Comparison of ENCODE assay signal across 8 cellular contexts in the genomic region with DNA sequence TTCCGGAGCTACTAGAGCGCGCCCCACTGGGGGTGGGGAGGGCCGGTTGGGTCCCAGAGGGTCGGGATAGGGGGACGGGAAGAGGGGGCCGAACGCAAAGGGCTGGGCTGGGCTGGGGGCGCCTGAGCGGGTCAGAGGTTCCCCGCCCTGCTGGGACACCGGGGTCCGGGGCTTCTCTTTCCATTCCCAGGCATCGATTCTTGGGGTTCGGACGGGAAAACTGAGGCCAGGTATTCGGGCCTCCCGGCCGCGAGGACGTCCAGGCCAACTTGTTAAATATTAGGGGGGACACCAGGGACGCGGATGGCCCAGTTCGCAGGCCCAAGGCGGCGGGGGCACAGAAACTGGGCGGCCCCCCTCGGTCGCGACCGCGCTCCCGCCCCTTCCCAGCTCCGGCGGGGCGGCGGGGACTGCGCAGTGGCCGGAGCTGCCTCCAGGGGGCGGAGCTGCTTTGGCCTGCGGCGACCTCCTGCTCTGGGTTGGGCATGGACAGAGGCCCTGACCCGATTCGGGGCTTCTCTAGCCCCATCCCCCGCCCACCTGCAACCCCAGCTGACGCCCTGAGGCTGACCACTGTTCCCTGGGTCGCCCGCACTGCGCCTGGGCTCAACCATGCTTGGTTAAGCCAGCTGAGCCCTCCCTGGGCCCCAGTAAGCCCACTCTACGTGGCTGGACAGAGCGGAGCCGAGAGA. TPM values are rescaled to one million over a fixed set of nuclear protein-coding genes. Genes with fewer than 3 reads are reported as not detected.
DNase-seq lines count a peak whose midpoint lies in the region; ATAC-seq and TF ChIP-seq lines count a peak whose summit lies in the region.

No MANE protein-coding gene starts in this region.

- H4K20me1 ChIP-seq in BLaER1, result peaks cover 29% of the 10 kb centered on the region

- ATAC-seq in GM18907 (IDR thresholded peaks at IDR 0.05; ENCODE audit: unreplicated experiment), result peak; percentile 37
- no peak for ATAC-seq in central memory CD8-positive, alpha-beta T cell (replicated peaks; ENCODE audit: extremely low read depth, poor library complexity, severe bottlenecking)
- ATAC-seq in HG03378 (IDR thresholded peaks at IDR 0.05; ENCODE audit: unreplicated experiment), result no peak

- H3K9me3 ChIP-seq in BLaER1, result no peaks in the 10 kb centered on the region
- no peaks in the 10 kb centered on the region for H3K9me3 ChIP-seq in HUES6 (ENCODE audit: control insufficient read depth, insufficient read depth, low read depth, low read length)

- H3K4me3 ChIP-seq in BLaER1 (peak overlapping the region; percentile 96), HUES6 (ENCODE audit: low read depth, low read length) (peak overlapping the region; percentile 74), kidney epithelial cell (ENCODE audit: low read depth, low read length) (peak overlapping the region; percentile 83)

- peak overlapping the region; percentile 67 for H3K4me3 Mint-ChIP-seq in central memory CD8-positive, alpha-beta T cell

- no peaks in the 10 kb centered on the region for H3K9me3 Mint-ChIP-seq in central memory CD8-positive, alpha-beta T cell

- H3K27me3 Mint-ChIP-seq in central memory CD8-positive, alpha-beta T cell, result no peaks in the 10 kb centered on the region

- H3K9ac ChIP-seq in BLaER1 (peak overlapping the region; percentile 96), HUES6 (ENCODE audit: low read length) (peak overlapping the region; percentile 93)

- H3K27ac ChIP-seq in BLaER1 (peak overlapping the region; percentile 98), HUES6 (ENCODE audit: low read depth, low read length) (peak overlapping the region; percentile 99)

- no peaks in the 10 kb centered on the region for H3K36me3 ChIP-seq in BLaER1
- no peaks in the 10 kb centered on the region for H3K36me3 ChIP-seq in HUES6 (ENCODE audit: control insufficient read depth, insufficient read depth, low read length)
- H3K36me3 ChIP-seq in kidney epithelial cell (ENCODE audit: control insufficient read depth, insufficient read depth, low read length), result no peaks in the 10 kb centered on the region

- peak; percentile 57 for DNase-seq in T1000 (lab: John Stamatoyannopoulos, UW)
- DNase-seq in central memory CD8-positive, alpha-beta T cell (ENCODE audit: low spot score in 2 of 2), result no peak
- DNase-seq in kidney epithelial cell (ENCODE audit: low read depth), result no peak
- peak; percentile 58 for DNase-seq in stimulated activated CD4-positive, alpha-beta T cell treated with anti-CD3 and anti-CD28 coated beads, Interleukin-1b, Interleukin-23, amount 100 ng/mL, for 48 hours

- peak; percentile 58 for TF ChIP-seq CTCF in kidney epithelial cell (IDR thresholded peaks at IDR 0.05; ENCODE audit: insufficient read depth, low read length, poor library complexity, severe bottlenecking)

- H3K4me1 ChIP-seq in BLaER1, result peaks cover 41% of the 10 kb centered on the region
- peaks cover 24% of the 10 kb centered on the region for H3K4me1 ChIP-seq in HUES6 (ENCODE audit: control insufficient read depth, insufficient read depth, low read length)

- H3K27ac Mint-ChIP-seq in central memory CD8-positive, alpha-beta T cell (ENCODE audit: low read depth), result peak overlapping the region; percentile 16

- H3K36me3 Mint-ChIP-seq in central memory CD8-positive, alpha-beta T cell (ENCODE audit: insufficient read depth), result peaks cover 14% of the 10 kb centered on the region

- no peaks in the 10 kb centered on the region for H3K27me3 ChIP-seq in BLaER1
- peaks cover 23% of the 10 kb centered on the region for H3K27me3 ChIP-seq in HUES6 (ENCODE audit: control insufficient read depth, insufficient read depth, low read length)
- no peaks in the 10 kb centered on the region for H3K27me3 ChIP-seq in kidney epithelial cell (ENCODE audit: control insufficient read depth, insufficient read depth, low read length)

- peaks cover 17% of the 10 kb centered on the region for H3K4me1 Mint-ChIP-seq in central memory CD8-positive, alpha-beta T cell

- peak overlapping the region; percentile 93 for H3K4me2 ChIP-seq in BLaER1

RNA-seq across cellular contexts. Expression of gene KLF16, which starts 1.2 kb away (rescaled TPM):
- 11.4 and 15.3 TPM in 2 replicates for total RNA-seq in kidney epithelial cell

RNA-seq across cellular contexts. Expression of gene REXO1, which starts 16.3 kb away (rescaled TPM):
- total RNA-seq in kidney epithelial cell, result 18.8 and 32.1 TPM in 2 replicates

RNA-seq across cellular contexts. Expression of gene ABHD17A, which starts 20.7 kb away (rescaled TPM):
- 54.1 and 66.7 TPM in 2 replicates for total RNA-seq in kidney epithelial cell

RNA-seq across cellular contexts. Expression of gene ADAT3, which starts 40.6 kb away (rescaled TPM):
- 1.8 and 8.6 TPM in 2 replicates for total RNA-seq in kidney epithelial cell

RNA-seq across cellular contexts. Expression of gene SCAMP4, which starts 40.6 kb away (rescaled TPM):
- 167 and 178 TPM in 2 replicates for total RNA-seq in kidney epithelial cell

Comparison
In these comparisons a context has a peak if more than half of its experiments do, and no peak if none do; other contexts are left out.
1. DNase-seq: peak in T1000 (single experiment) and stimulated activated CD4-positive, alpha-beta T cell treated with anti-CD3 and anti-CD28 coated beads, Interleukin-1b, Interleukin-23, amount 100 ng/mL, for 48 hours (single experiment); none in central memory CD8-positive, alpha-beta T cell (0 of 2) and kidney epithelial cell (single experiment).
2. Peak in every context shown above with its lines, with median percentiles within 50 percentile points of each other: H3K4me3 ChIP-seq.